ENCODE assay signal across 10 cellular contexts in the genomic region with DNA sequence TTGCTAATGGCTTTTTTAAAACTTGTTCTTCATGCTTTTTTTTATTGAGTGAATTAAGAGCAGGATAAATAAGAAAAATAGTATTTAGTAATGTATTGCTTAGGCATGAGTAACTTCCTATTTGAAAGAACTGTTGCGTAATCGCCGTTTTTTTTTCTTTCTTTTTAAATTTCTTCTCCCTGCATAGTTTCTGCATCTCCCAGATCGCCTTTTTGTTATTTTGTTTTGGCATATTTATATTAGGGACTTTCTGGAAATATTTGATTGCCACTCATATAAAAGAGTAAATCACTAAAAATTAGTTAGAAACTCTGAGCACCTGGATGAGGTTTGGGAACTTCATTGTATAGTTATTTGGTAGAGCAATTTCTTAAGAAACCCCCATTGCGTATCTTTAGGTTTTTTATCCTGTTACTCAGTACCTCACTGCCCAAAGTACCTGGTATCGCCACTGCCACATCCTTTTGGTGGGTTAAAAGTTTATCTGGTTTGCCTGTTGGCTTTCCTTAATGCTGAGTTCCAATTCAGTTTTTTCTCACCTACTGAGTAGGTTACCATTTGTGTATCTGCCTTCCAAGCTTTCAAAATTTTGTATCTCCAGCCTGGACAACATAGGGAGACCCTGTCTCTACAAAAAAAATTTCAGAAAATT. TPM values are rescaled to one million over a fixed set of nuclear protein-coding genes. Genes with fewer than 3 reads are reported as not detected.
A peak's percentile ranks its signal among the peaks of the same experiment; 100 is the strongest.
DNase-seq lines count a peak whose midpoint lies in the region; ATAC-seq, FAIRE-seq and TF ChIP-seq lines count a peak whose summit lies in the region.
"Had no signal": no experiment of that assay in that cellular context is flagged by ENCODE, and none has a peak within 500 bp of the region (broad histone marks: within the 10 kb centered on the region; RNA-seq: fewer than 3 reads in every experiment).

No MANE protein-coding gene starts in this region.

- H4K20me1 ChIP-seq in GM23248 (ENCODE audit: insufficient read depth) (no peaks in the 10 kb centered on the region), keratinocyte (ENCODE audit: control insufficient read depth, extremely low read depth, insufficient read depth, low read length) (no peaks in the 10 kb centered on the region)

- H3K4me2 ChIP-seq in GM23248 (ENCODE audit: unreplicated experiment) (peak overlapping the region; percentile 74), keratinocyte (ENCODE audit: control insufficient read depth, extremely low read depth, insufficient read depth, low read depth, low read length) (peak overlapping the region; percentile 80)

- DNase-seq in ACHN (peak; percentile 17), GM23248 (peak; percentile 80), amniotic epithelial cell (ENCODE audit: low read depth) (peak; percentile 71), keratinocyte (ENCODE audit: low read depth, low spot score) (no peak), NCI-H526 (lab: John Stamatoyannopoulos, UW) (no peak), posterior vena cava (ENCODE audit: low spot score) (no peak)
- DNase-seq: activated CD4-positive, alpha-beta T cell treated with anti-CD3 and anti-CD28 coated beads for 36 hours; GDM1 had no signal

- H3K9me1 ChIP-seq in keratinocyte (ENCODE audit: control insufficient read depth, extremely low read depth, insufficient read depth, low read length) = peaks cover 2% of the 10 kb centered on the region

- in situ Hi-C loops in ACHN (cut with HindIII; ENCODE audit: low pct_ligation_motif_present, low pct_unique_long_range_greater_than_20kb, low sequenced_read_pairs) = no loop called here
- in situ Hi-C loops in GM23248 (cut with MboI) = no loop called here

- intact Hi-C loops in posterior vena cava (cut with DNase I) = no loop called here

- H3K27me3 ChIP-seq in GM23248 (replicated peaks; ENCODE audit: insufficient read depth) (no peaks in the 10 kb centered on the region), keratinocyte (ENCODE audit: control insufficient read depth, extremely low read depth, insufficient read depth, low read length) (no peaks in the 10 kb centered on the region)

- 0 out of 2 replicates have a peak overlapping the region, but pooled peaks have one; percentile 0 for H3K9ac ChIP-seq in GM23248
- no peak overlapping the region for H3K9ac ChIP-seq in keratinocyte (ENCODE audit: control insufficient read depth, extremely low read depth, insufficient read depth, low read length)

- peaks cover 12% of the 10 kb centered on the region for H3K36me3 ChIP-seq in GM23248 (ENCODE audit: low read depth)
- H3K36me3 ChIP-seq in keratinocyte (ENCODE audit: control insufficient read depth in 2 of 2, extremely low read depth in 1 of 2, insufficient read depth in 2 of 2, low read length in 2 of 2) = no peaks in the 10 kb centered on the region

- TF ChIP-seq CTCF in keratinocyte (optimal IDR thresholded peaks at IDR 0.05 in 1 of 3, IDR thresholded peaks at IDR 0.05 in 1 of 3, conservative IDR thresholded peaks at IDR 0.05 in 1 of 3; ENCODE audit: extremely low read depth in 1 of 3, insufficient read depth in 2 of 3, low read length in 3 of 3) = no peak

- peak overlapping the region; percentile 30 for H3K4me3 ChIP-seq in GM23248
- H3K4me3 ChIP-seq in keratinocyte (ENCODE audit: control insufficient read depth in 2 of 3, extremely low read depth in 1 of 3, insufficient read depth in 2 of 3, low read depth in 1 of 3, low read length in 3 of 3) = peak overlapping the region in 1 of 3 experiments; percentile 37

- H3K79me2 ChIP-seq in GM23248 (ENCODE audit: insufficient read depth) (peaks cover 54% of the 10 kb centered on the region), keratinocyte (ENCODE audit: control insufficient read depth, insufficient read depth, low read length) (peaks cover 2% of the 10 kb centered on the region)

- FAIRE-seq in keratinocyte (lab: Jason Lieb, UNC) = peak; percentile 5

- ATAC-seq in HG02571 (IDR thresholded peaks at IDR 0.05; ENCODE audit: unreplicated experiment) = no peak
- ATAC-seq in HG02642 (IDR thresholded peaks at IDR 0.05; ENCODE audit: poor library complexity, unreplicated experiment) = no peak

- H3K9me2 ChIP-seq in GM23248 (ENCODE audit: insufficient read depth) = no peaks in the 10 kb centered on the region; the same call in 1 of the 2 replicates

- H2AFZ ChIP-seq in GM23248 (no peak overlapping the region), keratinocyte (ENCODE audit: control insufficient read depth, low read length) (peak overlapping the region; percentile 25)

- H3K4me1 ChIP-seq in GM23248 (ENCODE audit: insufficient read depth) (peaks cover 36% of the 10 kb centered on the region), keratinocyte (ENCODE audit: control insufficient read depth, extremely low read depth, insufficient read depth, low read length) (peaks cover 24% of the 10 kb centered on the region)

- 1% methylated on average over 6 of the region's 6 CpGs for WGBS in GM23248 (ENCODE audit: low coverage in 1 of 2, low lambda C conversion rate in 2 of 2, missing lambda C conversion rate in 2 of 2), 2 experiments

- no peaks in the 10 kb centered on the region for H3K9me3 ChIP-seq in GM23248 (ENCODE audit: low read depth)
- peaks cover 2% of the 10 kb centered on the region for H3K9me3 ChIP-seq in keratinocyte (ENCODE audit: control insufficient read depth, low read depth, low read length)

- dilution Hi-C loops in keratinocyte (cut with MboI; ENCODE audit: extremely low pct_ligation_motif_present, low sequenced_read_pairs) = no loop called here

- H3K27ac ChIP-seq in GM23248 (peak overlapping the region; percentile 15), keratinocyte (ENCODE audit: control insufficient read depth, insufficient read depth, low read length) (peak overlapping the region; percentile 66)

- H3F3A ChIP-seq in GM23248 (ENCODE audit: insufficient read depth) = peaks cover 72% of the 10 kb centered on the region

RNA-seq across cellular contexts. Expression of a gene that starts 36.2 kb away (rescaled TPM):
- total RNA-seq in GM23248 (2014; rRNA removed; shearing (Covaris generic)) = 2.8 and 8.1 TPM in 2 replicates
- polyA plus RNA-seq in GM23248 (2016; fragmentation: Nextera tagmentation; extraction: Ambion mirVana) (3.8 and 6.6 TPM in 2 replicates), keratinocyte (6.1 to 20.0 TPM (median 19.2 TPM) in 3 replicates)
- polyA plus RNA-seq in keratinocyte (2011; ENCODE audit: low read depth) = 26.4 TPM
- 4.4 and 7.5 TPM in 2 replicates for polyA plus RNA-seq in keratinocyte (2011; cell fraction: cytosol; rRNA removed)
- 33.0 and 36.7 TPM in 2 replicates for polyA plus RNA-seq in keratinocyte (2011; cell fraction: nucleus; rRNA removed)
- 5.0 and 24.6 TPM in 2 replicates for polyA plus RNA-seq in keratinocyte (2012; ENCODE audit: low replicate concordance)
- polyA minus RNA-seq in keratinocyte = 1.5 to 6.6 TPM (median 4.6 TPM) in 3 replicates
- polyA minus RNA-seq in keratinocyte (2011; cell fraction: cytosol; rRNA and poly(A)+ RNA removed) = 1.3 TPM
- polyA minus RNA-seq in keratinocyte (2011; cell fraction: nucleus; rRNA and poly(A)+ RNA removed) = 5.0 and 11.1 TPM in 2 replicates
- 10 to 100 TPM; 30.9 to 40.1 TPM for total RNA-seq in posterior vena cava

Comparison
In these comparisons a context has a peak if more than half of its experiments do, and no peak if none do; other contexts are left out.
1. DNase-seq: peak in ACHN (single experiment), GM23248 (single experiment) and amniotic epithelial cell (single experiment); none in keratinocyte (single experiment), NCI-H526 (0 of 2) and posterior vena cava (single experiment).